1 cellular context compared by ENCODE assay signal in the genomic region with DNA sequence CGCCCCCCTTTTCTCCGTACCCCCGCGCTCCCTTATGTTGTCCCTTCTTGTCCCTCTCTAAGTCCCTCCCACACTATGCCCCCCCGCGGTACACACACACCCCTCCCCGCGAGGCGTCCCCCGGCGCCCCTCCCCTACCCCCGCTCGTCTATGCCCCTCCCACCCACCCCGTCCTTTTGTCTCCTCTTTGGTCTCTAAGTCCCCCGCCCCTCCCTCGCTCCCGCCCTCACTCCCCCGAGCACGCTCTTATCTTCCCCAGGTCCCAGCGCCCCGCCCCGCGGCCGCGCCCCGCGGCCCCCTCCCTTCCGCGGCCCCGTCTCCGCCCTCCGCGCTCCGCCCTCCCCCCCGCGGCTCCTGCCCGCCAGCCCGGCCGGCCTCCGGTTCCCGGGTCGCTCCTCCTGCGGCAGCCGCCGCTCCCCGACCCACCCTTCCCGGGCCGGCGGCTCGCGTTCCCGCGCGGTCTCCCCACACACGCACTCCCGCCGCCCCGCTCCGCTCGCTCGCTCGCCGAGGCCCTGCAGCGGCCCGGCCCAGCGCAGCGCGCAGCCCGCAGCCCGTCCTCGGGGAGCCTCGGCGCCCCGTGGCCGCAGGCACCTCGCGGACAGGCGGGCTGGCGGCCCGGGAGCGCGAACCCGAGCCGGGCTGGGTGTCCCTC.
TF ChIP-seq lines count a peak whose summit lies in the region.

No MANE protein-coding gene starts in this region.

TF ChIP-seq in SK-N-SH, 30 proteins besides CTCF, POLR2A, EP300 and RAD21:
- no peak for TF ChIP-seq USF2 (IDR thresholded peaks at IDR 0.05; ENCODE audit: borderline replicate concordance, low read depth, low read length)
- TF ChIP-seq, protein P1, sequence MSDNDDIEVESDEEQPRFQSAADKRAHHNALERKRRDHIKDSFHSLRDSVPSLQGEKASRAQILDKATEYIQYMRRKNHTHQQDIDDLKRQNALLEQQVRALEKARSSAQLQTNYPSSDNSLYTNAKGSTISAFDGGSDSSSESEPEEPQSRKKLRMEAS (IDR thresholded peaks at IDR 0.05; ENCODE audit: low read depth), result 0 out of 2 replicates have a peak, but pooled peaks have one; percentile 21
